ENCODE assay signal across 9 cellular contexts in the genomic region with DNA sequence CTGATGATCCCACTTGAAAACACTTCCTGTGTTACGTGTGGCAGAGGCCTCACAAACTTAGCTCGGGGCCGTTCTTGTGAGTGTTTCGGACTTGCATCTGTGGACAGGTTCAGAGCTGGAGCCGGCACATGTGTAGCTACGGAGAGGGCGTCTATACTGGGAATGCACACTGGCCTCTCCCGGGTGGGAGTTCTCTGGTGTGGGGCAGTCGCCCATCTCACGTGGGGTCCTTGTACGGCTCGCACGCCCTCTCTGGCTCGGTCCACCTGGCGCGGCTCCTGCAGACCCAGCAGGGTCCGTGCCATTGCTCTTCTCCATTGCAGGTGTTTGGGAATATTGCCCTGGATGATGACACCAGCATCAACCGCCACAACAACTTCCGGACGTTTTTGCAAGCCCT.
"Had no signal": no experiment of that assay in that cellular context is flagged by ENCODE, and none has a peak within 500 bp of the region (broad histone marks: within the 10 kb centered on the region; RNA-seq: fewer than 3 reads in every experiment).

No MANE protein-coding gene starts in this region.

- H3K27ac Mint-ChIP-seq: activated T-helper 2 cell treated with anti-CD3 and anti-CD28 coated beads, Interferon-gamma antibody, Interleukin-2, Interleukin-4, amounts not matched to agents 10 μg/mL and 5 μg/mL and 100 μg/mL, durations not matched to agents 14 hours and 24 hours and 36 hours; T-helper 17 cell had no signal

- H3K4me3 Mint-ChIP-seq: naive thymus-derived CD8-positive, alpha-beta T cell; T-helper 17 cell had no signal

- H3K4me2 ChIP-seq: smooth muscle cell had no signal

- DNase-seq: activated CD4-positive, alpha-beta T cell treated with anti-CD3 and anti-CD28 coated beads for 4 hours; activated naive CD4-positive, alpha-beta T cell treated with anti-CD3 and anti-CD28 coated beads, Interleukin-2, amount 50 U/mL, for 16 hours; activated T-cell treated with anti-CD3 and anti-CD28 coated beads, Interleukin-2, amount 50 U/mL, for 1 hour; retina; stimulated activated naive CD8-positive, alpha-beta T cell treated with anti-CD3 and anti-CD28 coated beads, Interleukin-15, Interleukin-2, amounts not matched to agents 100 U/mL and 50 U/mL, for 24 hours; T-helper 17 cell had no signal

- H3K4me1 Mint-ChIP-seq: T-helper 17 cell had no signal

- H3K9me3 Mint-ChIP-seq: activated T-helper 2 cell treated with anti-CD3 and anti-CD28 coated beads, Interferon-gamma antibody, Interleukin-2, Interleukin-4, amounts not matched to agents 10 μg/mL and 5 μg/mL and 100 μg/mL, durations not matched to agents 14 hours and 24 hours and 36 hours had no signal

- ATAC-seq: naive thymus-derived CD8-positive, alpha-beta T cell; stimulated activated naive CD8-positive, alpha-beta T cell treated with anti-CD3 and anti-CD28 coated beads, Interleukin-15, Interleukin-2, amounts not matched to agents 100 U/mL and 50 U/mL, for 24 hours; T-helper 17 cell had no signal

- H3K4me3 ChIP-seq: smooth muscle cell had no signal

- H3K36me3 Mint-ChIP-seq: naive thymus-derived CD8-positive, alpha-beta T cell had no signal
